In genomic region chr15:50128266-50128665, GRCh38 we compare ENCODE assay signal across 10 cellular contexts. TPM values are rescaled to one million over a fixed set of nuclear protein-coding genes. Genes with fewer than 3 reads are reported as not detected.
DNase-seq lines count a peak whose midpoint lies in the region; ATAC-seq and TF ChIP-seq lines count a peak whose summit lies in the region.
"Had no signal": no experiment of that assay in that cellular context is flagged by ENCODE, and none has a peak within 500 bp of the region (broad histone marks: within the 10 kb centered on the region; RNA-seq: fewer than 3 reads in every experiment).

No MANE protein-coding gene starts in this region.

- peaks cover 11% of the 10 kb centered on the region for H3K4me1 Mint-ChIP-seq in dendritic cell treated with granulocyte-macrophage colony-stimulating factor and Interleukin-4, amounts not matched to agents 40 ng/mL and 50 ng/mL, for 4 days (ENCODE audit: low read depth)
- H3K4me1 Mint-ChIP-seq: brain had no signal

- in situ Hi-C loops in GM13976 (cut with MboI; ENCODE audit: low sequenced_read_pairs, unreplicated experiment) = loop anchor here (25.0 kb wide), 2 partner anchors 1041 to 1266 kb away; no protein-coding TSS in a partner anchor

- H3K27ac Mint-ChIP-seq in dendritic cell treated with granulocyte-macrophage colony-stimulating factor and Interleukin-4, amounts not matched to agents 40 ng/mL and 50 ng/mL, for 4 days = peak overlapping the region; percentile 62
- H3K27ac Mint-ChIP-seq: brain had no signal

- DNase-seq in COR-L47 (lab: John Stamatoyannopoulos, UW) = peak; percentile 7
- peak; percentile 83 for DNase-seq in NB4 (ENCODE audit: low read depth)
- DNase-seq in midbrain (lab: John Stamatoyannopoulos, UW) = peak; percentile 28
- DNase-seq in SW 1271 (lab: John Stamatoyannopoulos, UW) = no peak
- no peak for DNase-seq in GM13976 (ENCODE audit: low spot score)
- no peak for DNase-seq in mesenteric fat pad (ENCODE audit: low spot score)
- DNase-seq: Caco-2 had no signal

- peaks cover 7% of the 10 kb centered on the region for H3K36me3 Mint-ChIP-seq in dendritic cell treated with granulocyte-macrophage colony-stimulating factor and Interleukin-4, amounts not matched to agents 40 ng/mL and 50 ng/mL, for 4 days (ENCODE audit: low read depth)
- H3K36me3 Mint-ChIP-seq: brain had no signal

- TF ChIP-seq CTCF in NB4 (IDR thresholded peaks at IDR 0.05; ENCODE audit: low read depth, low read length) = peak; percentile 31
- no peak for TF ChIP-seq CTCF in GM13976 (IDR thresholded peaks at IDR 0.05; ENCODE audit: borderline replicate concordance, control extremely low read depth, extremely low read depth, insufficient read depth, missing control alignments)

- peaks cover 10% of the 10 kb centered on the region for H3K9me3 Mint-ChIP-seq in dendritic cell treated with granulocyte-macrophage colony-stimulating factor and Interleukin-4, amounts not matched to agents 40 ng/mL and 50 ng/mL, for 4 days

- TF ChIP-seq POLR2A in NB4 (IDR thresholded peaks at IDR 0.05; ENCODE audit: extremely low read depth, insufficient read length) = no peak

- H3K4me3 Mint-ChIP-seq in dendritic cell treated with granulocyte-macrophage colony-stimulating factor and Interleukin-4, amounts not matched to agents 40 ng/mL and 50 ng/mL, for 4 days = no peak overlapping the region
- H3K4me3 Mint-ChIP-seq: brain had no signal

- ATAC-seq in GM21390 (IDR thresholded peaks at IDR 0.05; ENCODE audit: unreplicated experiment) = no peak

- H3K4me3 ChIP-seq in NB4 (ENCODE audit: low read depth, low read length) = no peak overlapping the region

- no peaks in the 10 kb centered on the region for H3K27me3 Mint-ChIP-seq in dendritic cell treated with granulocyte-macrophage colony-stimulating factor and Interleukin-4, amounts not matched to agents 40 ng/mL and 50 ng/mL, for 4 days
- H3K27me3 Mint-ChIP-seq: brain had no signal

- intact Hi-C loops in dendritic cell treated with granulocyte-macrophage colony-stimulating factor and Interleukin-4, amounts not matched to agents 40 ng/mL and 50 ng/mL, for 4 days (cut with micrococcal nuclease) = loop anchor here (10.0 kb wide), 1 partner anchor 143 kb away; no protein-coding TSS in a partner anchor

RNA-seq across cellular contexts. Expression of gene ATP8B4, which starts 9.2 kb away (rescaled TPM):
- 31.5 TPM for total RNA-seq in mesenteric fat pad

RNA-seq across cellular contexts. Expression of gene SLC27A2, which starts 53.7 kb away (rescaled TPM):
- 1.7 TPM for total RNA-seq in mesenteric fat pad

Comparison
In these comparisons a context has a peak if more than half of its experiments do, and no peak if none do; other contexts are left out.
1. DNase-seq: peak in COR-L47 (single experiment), NB4 (single experiment) and midbrain (single experiment); none in SW 1271 (0 of 2), GM13976 (single experiment) and mesenteric fat pad (single experiment).